Comparison of ENCODE assay signal across 17 cellular contexts in the genomic region with DNA sequence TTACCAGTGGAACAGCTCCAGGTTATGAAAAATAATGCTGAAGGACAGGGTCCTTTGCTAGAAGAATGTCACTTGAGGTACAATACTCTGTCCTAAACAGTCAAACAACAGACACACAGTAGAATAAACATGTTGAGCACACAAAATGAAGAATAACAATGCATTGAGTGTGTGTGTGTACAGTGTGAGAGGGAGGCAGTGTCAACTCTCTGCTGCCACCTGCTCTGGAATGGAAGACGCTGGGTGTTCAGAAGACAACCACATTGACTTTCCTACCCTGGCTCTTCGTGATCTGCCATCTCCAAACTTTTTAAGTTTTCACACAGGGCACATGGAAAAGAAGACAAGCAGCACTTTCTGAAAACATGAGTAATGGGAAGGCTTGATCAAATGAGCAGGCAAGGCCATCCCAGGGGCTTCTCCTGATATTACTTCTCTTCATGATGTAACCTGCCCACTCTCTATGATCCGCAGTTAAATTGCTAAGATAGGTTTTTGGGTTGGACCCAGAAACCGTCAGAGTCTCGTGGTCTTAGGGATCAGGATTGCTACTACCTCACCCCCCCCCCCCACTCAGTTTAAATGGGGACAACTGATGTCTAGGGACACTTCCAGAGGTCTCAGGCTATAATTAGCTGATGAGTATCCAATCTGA.
DNase-seq lines count a peak whose midpoint lies in the region; ATAC-seq and TF ChIP-seq lines count a peak whose summit lies in the region.
"Had no signal": no experiment of that assay in that cellular context is flagged by ENCODE, and none has a peak within 500 bp of the region (broad histone marks: within the 10 kb centered on the region; RNA-seq: fewer than 3 reads in every experiment).

No MANE protein-coding gene starts in this region.

- H3K9me3 ChIP-seq in esophagus muscularis mucosa, result no peaks in the 10 kb centered on the region
- no peaks in the 10 kb centered on the region for H3K9me3 ChIP-seq in muscle layer of duodenum (ENCODE audit: control insufficient read depth in 1 of 2, low read length in 2 of 2)
- H3K9me3 ChIP-seq in testis, result no peaks in the 10 kb centered on the region
- no peaks in the 10 kb centered on the region for H3K9me3 ChIP-seq in MM.1S (replicated peaks; ENCODE audit: insufficient read depth, low read length)
- H3K9me3 ChIP-seq: mucosa of descending colon had no signal

- H2AFZ ChIP-seq in MM.1S (ENCODE audit: low read length), result no peak overlapping the region
- H2AFZ ChIP-seq: parathyroid adenoma had no signal

- TF ChIP-seq EP300 in esophagus muscularis mucosa (IDR thresholded peaks at IDR 0.05), result no peak

- no peak overlapping the region for H3K9ac ChIP-seq in MM.1S (ENCODE audit: low read length)
- H3K9ac ChIP-seq: parathyroid adenoma had no signal

- H3K79me2 ChIP-seq in MM.1S (ENCODE audit: low read length), result no peaks in the 10 kb centered on the region

- no peaks in the 10 kb centered on the region for H3K27me3 ChIP-seq in esophagus muscularis mucosa
- no peaks in the 10 kb centered on the region for H3K27me3 ChIP-seq in muscle layer of duodenum (ENCODE audit: low read depth, low read length)
- H3K27me3 ChIP-seq in testis, result no peaks in the 10 kb centered on the region
- H3K27me3 ChIP-seq in MM.1S (replicated peaks; ENCODE audit: insufficient read depth, low read length), result no peaks in the 10 kb centered on the region

- TF ChIP-seq POLR2A in esophagus muscularis mucosa (IDR thresholded peaks at IDR 0.05; ENCODE audit: low read depth) (no peak), testis (IDR thresholded peaks at IDR 0.05) (no peak)

- TF ChIP-seq CTCF in LNCaP clone FGC (IDR thresholded peaks at IDR 0.05; ENCODE audit: control insufficient read depth, extremely low read depth, insufficient read depth) (0 out of 2 replicates have a peak, but pooled peaks have one; percentile 6), esophagus muscularis mucosa (IDR thresholded peaks at IDR 0.05) (no peak), testis (IDR thresholded peaks at IDR 0.05) (no peak), MM.1S (IDR thresholded peaks at IDR 0.05; ENCODE audit: low read length) (no peak)

- H3K4me3 ChIP-seq in LNCaP clone FGC (ENCODE audit: low read depth, low read length), result no peak overlapping the region
- H3K4me3 ChIP-seq in esophagus muscularis mucosa, result no peak overlapping the region
- H3K4me3 ChIP-seq in muscle layer of duodenum (ENCODE audit: low read depth in 1 of 2, low read length in 2 of 2), result no peak overlapping the region
- H3K4me3 ChIP-seq in testis, result no peak overlapping the region
- no peak overlapping the region for H3K4me3 ChIP-seq in MM.1S (ENCODE audit: low read length)
- H3K4me3 ChIP-seq: mucosa of descending colon had no signal

- peaks cover 11 to 54% (median 48%) of the 10 kb centered on the region in 4 donors for H3K4me1 ChIP-seq in esophagus muscularis mucosa
- H3K4me1 ChIP-seq in muscle layer of duodenum (ENCODE audit: control insufficient read depth in 1 of 2, insufficient read depth in 2 of 2, low read length in 2 of 2), result peaks cover 0 to 9% of the 10 kb centered on the region in 2 donors
- peaks cover 6% of the 10 kb centered on the region for H3K4me1 ChIP-seq in testis
- H3K4me1 ChIP-seq in MM.1S (ENCODE audit: low read length), result no peaks in the 10 kb centered on the region
- H3K4me1 ChIP-seq: parathyroid adenoma had no signal

- no peak for DNase-seq in LNCaP clone FGC (ENCODE audit: low read depth)
- DNase-seq in esophagus muscularis mucosa (ENCODE audit: extremely low spot score), result no peak
- no peak for DNase-seq in testis
- no peak for DNase-seq in NOMO-1 treated with dmso at 0.1 percent for 144 hours (lab: John Stamatoyannopoulos, UW; ENCODE audit: unreplicated experiment)
- no peak for DNase-seq in MM.1S
- no peak for DNase-seq in effector CD8-positive, alpha-beta T cell (lab: John Stamatoyannopoulos, UW)
- DNase-seq: activated CD8-positive, alpha-beta T cell treated with anti-CD3 and anti-CD28 coated beads, Interleukin-2, amount 10 ng/mL, durations not matched to agents 7 days and 5 days; DMS 273 treated with DMSO at 0.1 percent for 48 hours; Kasumi-1; NCI-H1694 treated with DMSO at 0.1 percent for 48 hours; NCI-H510A treated with DMSO at 0.1 percent for 48 hours had no signal

- intact Hi-C loops in esophagus muscularis mucosa (cut with DNase I) (no loop called here), testis (cut with DNase I; ENCODE audit: low total_unique reads) (no loop called here)

- ATAC-seq in GM19395 (IDR thresholded peaks at IDR 0.05; ENCODE audit: unreplicated experiment), result no peak
- ATAC-seq: activated CD8-positive, alpha-beta T cell treated with anti-CD3 and anti-CD28 coated beads, Interleukin-2, amount 10 ng/mL, durations not matched to agents 7 days and 5 days; activated T-helper 17 cell treated with anti-CD3 and anti-CD28 coated beads, Interleukin-2, amount 50 U/mL, for 72 hours; Panc1 had no signal

- H3K36me3 ChIP-seq in esophagus muscularis mucosa (no peaks in the 10 kb centered on the region), muscle layer of duodenum (ENCODE audit: control insufficient read depth in 1 of 2, insufficient read depth in 2 of 2, low read length in 2 of 2) (no peaks in the 10 kb centered on the region), testis (ENCODE audit: low read depth, missing control alignments) (no peaks in the 10 kb centered on the region), MM.1S (replicated peaks; ENCODE audit: insufficient read depth, low read length) (no peaks in the 10 kb centered on the region)

- H3F3A ChIP-seq in MM.1S (ENCODE audit: insufficient read depth, low read length), result no peaks in the 10 kb centered on the region

- H3K9me2 ChIP-seq in MM.1S (replicated peaks; ENCODE audit: insufficient read depth, low read length), result no peaks in the 10 kb centered on the region

- 51% methylated on average over 5 of the region's 5 CpGs for WGBS in esophagus muscularis mucosa
- WGBS in testis, 2 donors, result 65 to 79% methylated on average over 5 of the region's 5 CpGs

- no peaks in the 10 kb centered on the region for H4K20me1 ChIP-seq in MM.1S (ENCODE audit: insufficient read depth, low read length)

- H3K27ac ChIP-seq in esophagus muscularis mucosa (replicated peaks in 1 of 4), result peak overlapping the region; percentile 32 to 68 (median 56)
- peak overlapping the region; percentile 49 for H3K27ac ChIP-seq in muscle layer of duodenum (ENCODE audit: low read length)
- peak overlapping the region; percentile 25 to 28 for H3K27ac ChIP-seq in testis
- no peak overlapping the region for H3K27ac ChIP-seq in MM.1S (ENCODE audit: low read length)
- H3K27ac ChIP-seq: parathyroid adenoma had no signal

- H3K4me2 ChIP-seq in MM.1S (ENCODE audit: low read depth, low read length), result no peak overlapping the region
